In the genomic region with DNA sequence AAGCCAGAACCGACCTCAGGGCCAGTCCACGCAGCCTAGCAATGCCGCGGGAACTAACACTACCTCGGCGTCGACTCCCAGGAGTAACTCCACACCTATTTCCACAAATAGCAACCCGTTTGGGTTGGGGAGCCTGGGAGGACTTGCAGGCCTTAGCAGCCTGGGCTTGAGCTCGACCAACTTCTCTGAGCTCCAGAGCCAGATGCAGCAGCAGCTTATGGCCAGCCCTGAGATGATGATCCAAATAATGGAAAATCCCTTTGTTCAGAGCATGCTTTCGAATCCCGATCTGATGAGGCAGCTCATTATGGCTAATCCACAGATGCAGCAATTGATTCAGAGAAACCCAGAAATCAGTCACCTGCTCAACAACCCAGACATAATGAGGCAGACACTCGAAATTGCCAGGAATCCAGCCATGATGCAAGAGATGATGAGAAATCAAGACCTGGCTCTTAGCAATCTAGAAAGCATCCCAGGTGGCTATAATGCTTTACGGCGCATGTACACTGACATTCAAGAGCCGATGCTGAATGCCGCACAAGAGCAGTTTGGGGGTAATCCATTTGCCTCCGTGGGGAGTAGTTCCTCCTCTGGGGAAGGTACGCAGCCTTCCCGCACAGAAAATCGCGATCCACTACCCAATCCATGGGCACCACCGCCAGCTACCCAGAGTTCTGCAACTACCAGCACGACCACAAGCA, we compare ENCODE assay signal across 8 cellular contexts. TPM values are rescaled to one million over a fixed set of nuclear protein-coding genes. Genes with fewer than 3 reads are reported as not detected.
DNase-seq lines count a peak whose midpoint lies in the region; ATAC-seq lines count a peak whose summit lies in the region.

No MANE protein-coding gene starts in this region.

- DNase-seq in NCI-H524 (lab: John Stamatoyannopoulos, UW) (peak; percentile 28 to 64), NCI-H524 treated with DMSO at 0.1 percent for 48 hours (lab: John Stamatoyannopoulos, UW) (no peak), SJSA1 (ENCODE audit: low read depth in 1 of 2, low spot score in 2 of 2) (peak in 1 of 2 experiments; percentile 19), left colon (peak in 1 of 2 donors; percentile 24), SIG-M5 treated with dmso at 0.1 percent for 504 hours (lab: John Stamatoyannopoulos, UW; ENCODE audit: unreplicated experiment) (no peak)
- DNase-seq in central memory CD4-positive, alpha-beta T cell: peak; percentile 19
- DNase-seq in stimulated activated CD4-positive, alpha-beta T cell treated with anti-CD3 and anti-CD28 coated beads, Interleukin-15, amount 100 ng/mL, for 24 hours: peak; percentile 44

- H3K4me1 ChIP-seq in SJSA1 (replicated peaks): 0 out of 2 replicates have a peak, but pooled peaks cover 4% of the 10 kb centered on the region

- H3K36me3 ChIP-seq in SJSA1: peaks cover 18% of the 10 kb centered on the region

- ATAC-seq in HG03175 (IDR thresholded peaks at IDR 0.05; ENCODE audit: unreplicated experiment): peak; percentile 5
- peak; percentile 42 for ATAC-seq in left colon

- H3K27me3 ChIP-seq in SJSA1 (replicated peaks): no peaks in the 10 kb centered on the region

- H3K4me3 ChIP-seq in SJSA1: peak overlapping the region; percentile 81

- intact Hi-C loops in left colon (cut with DNase I, micrococcal nuclease): no loop called here

- no peaks in the 10 kb centered on the region for H3K9me3 ChIP-seq in SJSA1 (replicated peaks)

- H3K27ac ChIP-seq in SJSA1: peak overlapping the region; percentile 92

RNA-seq across cellular contexts. Expression of a gene that starts 0.9 kb away (rescaled TPM):
- 4.5 and 8.9 TPM in 2 replicates for total RNA-seq in SJSA1 (2014; rRNA removed; shearing (Covaris generic))
- 10 to 100 TPM; 19.4 to 20.1 TPM for total RNA-seq in left colon

Comparison
In these comparisons a context has a peak if more than half of its experiments do, and no peak if none do; other contexts are left out.
1. DNase-seq: peak in NCI-H524 (2 of 2), central memory CD4-positive, alpha-beta T cell (single experiment) and stimulated activated CD4-positive, alpha-beta T cell treated with anti-CD3 and anti-CD28 coated beads, Interleukin-15, amount 100 ng/mL, for 24 hours (single experiment); none in NCI-H524 treated with DMSO at 0.1 percent for 48 hours (single experiment) and SIG-M5 treated with dmso at 0.1 percent for 504 hours (single experiment).